Comparison of ENCODE assay signal across 16 cellular contexts in genomic region chr5:119019431-119020348, GRCh38. TPM values are rescaled to one million over a fixed set of nuclear protein-coding genes. Genes with fewer than 3 reads are reported as not detected.
DNase-seq lines count a peak whose midpoint lies in the region; ATAC-seq, FAIRE-seq and TF ChIP-seq lines count a peak whose summit lies in the region.
"Had no signal": no experiment of that assay in that cellular context is flagged by ENCODE, and none has a peak within 500 bp of the region (broad histone marks: within the 10 kb centered on the region; RNA-seq: fewer than 3 reads in every experiment).

No MANE protein-coding gene starts in this region.

- no peaks in the 10 kb centered on the region for H3K36me3 Mint-ChIP-seq in dendritic cell treated with granulocyte-macrophage colony-stimulating factor and Interleukin-4, amounts not matched to agents 40 ng/mL and 50 ng/mL, for 4 days (ENCODE audit: low read depth)
- H3K36me3 Mint-ChIP-seq: CD8-positive, alpha-beta T cell; type B pancreatic cell had no signal

- H3K27ac ChIP-seq in small intestine (ENCODE audit: low read depth in 1 of 2, low read length in 1 of 2): no peak overlapping the region

- peak overlapping the region; percentile 67 for H3K27ac Mint-ChIP-seq in dendritic cell treated with granulocyte-macrophage colony-stimulating factor and Interleukin-4, amounts not matched to agents 40 ng/mL and 50 ng/mL, for 4 days
- H3K27ac Mint-ChIP-seq: CD8-positive, alpha-beta T cell; T-helper 1 cell treated with Interleukin-12 subunit alpha and Interleukin-12 subunit beta and Interleukin-4 antibody, amounts not matched to agents 30 μg/mL and 1 μg/mL, for 36 hours; type B pancreatic cell had no signal

- intact Hi-C loops in dendritic cell treated with granulocyte-macrophage colony-stimulating factor and Interleukin-4, amounts not matched to agents 40 ng/mL and 50 ng/mL, for 4 days (cut with micrococcal nuclease): loop anchor here (5.0 kb wide), 1 partner anchor 53 kb away; the partner anchor contains the start of gene DMXL1

- no peaks in the 10 kb centered on the region for H3K36me3 ChIP-seq in small intestine (ENCODE audit: control insufficient read depth in 2 of 2, insufficient read depth in 2 of 2, low read length in 2 of 2)
- H3K36me3 ChIP-seq: HAP-1 had no signal

- no peak for TF ChIP-seq CTCF in NB4 (IDR thresholded peaks at IDR 0.05; ENCODE audit: low read depth, low read length)

- WGBS in small intestine, 3 donors: 69 to 84% (median 81%) methylated on average over 8 of the region's 8 CpGs

- no peak for ATAC-seq in HG02759 (IDR thresholded peaks at IDR 0.05; ENCODE audit: unreplicated experiment)
- ATAC-seq in HG02623 (IDR thresholded peaks at IDR 0.05; ENCODE audit: unreplicated experiment): no peak
- ATAC-seq: CD8-positive, alpha-beta T cell had no signal

- H3K27me3 ChIP-seq in small intestine (ENCODE audit: control insufficient read depth in 2 of 2, insufficient read depth in 2 of 2, low read length in 2 of 2): no peaks in the 10 kb centered on the region

- H3K4me3 Mint-ChIP-seq in dendritic cell treated with granulocyte-macrophage colony-stimulating factor and Interleukin-4, amounts not matched to agents 40 ng/mL and 50 ng/mL, for 4 days: peak overlapping the region; percentile 18
- H3K4me3 Mint-ChIP-seq: CD8-positive, alpha-beta T cell; central memory CD8-positive, alpha-beta T cell; T-helper 1 cell treated with Interleukin-12 subunit alpha and Interleukin-12 subunit beta and Interleukin-4 antibody, amounts not matched to agents 30 μg/mL and 1 μg/mL, for 36 hours; type B pancreatic cell had no signal

- no peaks in the 10 kb centered on the region for H3K27me3 Mint-ChIP-seq in dendritic cell treated with granulocyte-macrophage colony-stimulating factor and Interleukin-4, amounts not matched to agents 40 ng/mL and 50 ng/mL, for 4 days
- H3K27me3 Mint-ChIP-seq: central memory CD8-positive, alpha-beta T cell; type B pancreatic cell had no signal

- H3K9me3 Mint-ChIP-seq in dendritic cell treated with granulocyte-macrophage colony-stimulating factor and Interleukin-4, amounts not matched to agents 40 ng/mL and 50 ng/mL, for 4 days: no peaks in the 10 kb centered on the region
- H3K9me3 Mint-ChIP-seq: central memory CD8-positive, alpha-beta T cell; T-helper 1 cell treated with Interleukin-12 subunit alpha and Interleukin-12 subunit beta and Interleukin-4 antibody, amounts not matched to agents 30 μg/mL and 1 μg/mL, for 36 hours; type B pancreatic cell had no signal

- H3K4me3 ChIP-seq in NB4 (ENCODE audit: low read depth, low read length): no peak overlapping the region
- no peak overlapping the region for H3K4me3 ChIP-seq in small intestine (ENCODE audit: low read depth in 1 of 2, low read length in 2 of 2)
- H3K4me3 ChIP-seq: HAP-1 had no signal

- peaks cover 49% of the 10 kb centered on the region for H3K4me1 Mint-ChIP-seq in dendritic cell treated with granulocyte-macrophage colony-stimulating factor and Interleukin-4, amounts not matched to agents 40 ng/mL and 50 ng/mL, for 4 days (ENCODE audit: low read depth)
- H3K4me1 Mint-ChIP-seq: central memory CD8-positive, alpha-beta T cell had no signal

- no peaks in the 10 kb centered on the region for H3K9me3 ChIP-seq in small intestine (ENCODE audit: control insufficient read depth, low read depth)
- H3K9me3 ChIP-seq: HAP-1 had no signal

- FAIRE-seq in G401.6 (lab: Jason Lieb, UNC): peak; percentile 11
- FAIRE-seq in small intestine (lab: Jason Lieb, UNC): peak; percentile 47

- DNase-seq in NB4 (ENCODE audit: low read depth) (peak; percentile 37), small intestine (no peak)
- no peak for DNase-seq in activated CD8-positive, alpha-beta memory T cell treated with anti-CD3 and anti-CD28 coated beads, Interleukin-2, amount 50 U/mL, for 4 hours
- DNase-seq: activated CD4-positive, alpha-beta T cell treated with anti-CD3 and anti-CD28 coated beads for 4 hours; activated T-cell treated with anti-CD3 and anti-CD28 coated beads, Interleukin-2, amount 50 U/mL, for 1 hour; CD8-positive, alpha-beta T cell; head of caudate nucleus; kidney glomerular epithelial cell had no signal

- TF ChIP-seq POLR2A in NB4 (IDR thresholded peaks at IDR 0.05; ENCODE audit: extremely low read depth, insufficient read length): no peak

- peaks cover 0 to 2% of the 10 kb centered on the region in 2 donors for H3K4me1 ChIP-seq in small intestine (ENCODE audit: control insufficient read depth in 2 of 2, insufficient read depth in 1 of 2, low read depth in 1 of 2, low read length in 1 of 2)
- H3K4me1 ChIP-seq: HAP-1 had no signal

RNA-seq across cellular contexts. Expression of gene DTWD2, which starts 31.3 kb away (rescaled TPM):
- polyA plus RNA-seq in small intestine: 1 to 10 TPM; 1.3 to 3.4 (median 1.4) TPM

RNA-seq across cellular contexts. Expression of gene DMXL1, which starts 51.2 kb away (rescaled TPM):
- polyA plus RNA-seq in small intestine: 10 to 100 TPM in 2 of 3 donors, 1 to 10 TPM in 1; 8.1 to 33.1 (median 14.6) TPM
